16 cellular contexts compared by ENCODE assay signal in the genomic region with DNA sequence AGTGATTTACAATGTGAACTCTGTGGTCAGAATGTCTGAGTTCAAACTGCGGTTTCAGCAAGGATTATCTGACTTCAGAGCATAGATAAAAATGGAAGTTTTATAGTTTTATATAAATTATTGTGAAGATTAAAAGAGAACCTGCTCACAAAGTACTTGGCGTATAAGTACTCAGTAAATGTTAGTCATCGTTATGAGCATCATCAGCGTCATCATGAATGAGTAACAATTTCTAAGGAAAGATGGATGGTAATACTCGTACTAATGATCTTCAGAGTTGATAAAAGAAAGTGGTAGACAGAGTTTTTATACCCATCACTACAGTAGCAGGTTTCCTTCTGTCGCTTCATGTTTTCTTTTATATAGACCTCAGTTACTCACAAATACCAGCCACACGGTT.
DNase-seq lines count a peak whose midpoint lies in the region; ATAC-seq, FAIRE-seq and TF ChIP-seq lines count a peak whose summit lies in the region.
"Had no signal": no experiment of that assay in that cellular context is flagged by ENCODE, and none has a peak within 500 bp of the region (broad histone marks: within the 10 kb centered on the region; RNA-seq: fewer than 3 reads in every experiment).

No MANE protein-coding gene starts in this region.

- H3K4me3 ChIP-seq in SK-N-SH (ENCODE audit: low read depth in 2 of 2, low read length in 1 of 2) (no peak overlapping the region), bronchial epithelial cell (ENCODE audit: low read depth, low read length) (no peak overlapping the region), ascending aorta (no peak overlapping the region)
- H3K4me3 ChIP-seq: BLaER1 treated with 17β-estradiol and CSF1 and Interleukin-3, amounts not matched to agents 10 nM and 100 nM; HAP-1 had no signal

- POLR2A ChIA-PET in SK-N-SH (lab: Yijun Ruan, JAX), result no interaction called here

- no peak overlapping the region for H3K4me2 ChIP-seq in SK-N-SH
- H3K4me2 ChIP-seq: BLaER1 treated with 17β-estradiol and CSF1 and Interleukin-3, amounts not matched to agents 10 nM and 100 nM had no signal

- H3K9me2 ChIP-seq in SK-N-SH, result no peaks in the 10 kb centered on the region

- no peaks in the 10 kb centered on the region for H3K79me2 ChIP-seq in SK-N-SH (ENCODE audit: insufficient read depth)

- H3K9ac ChIP-seq in SK-N-SH, result no peak overlapping the region
- H3K9ac ChIP-seq: BLaER1 treated with 17β-estradiol and CSF1 and Interleukin-3, amounts not matched to agents 10 nM and 100 nM had no signal

- no peak for FAIRE-seq in bronchial epithelial cell (lab: Jason Lieb, UNC)
- FAIRE-seq: GM12891, GM19239, H1 had no signal

- CTCF ChIA-PET in SK-N-SH (lab: Yijun Ruan, JAX), result no interaction called here

- DNase-seq in SK-N-SH, result no peak
- DNase-seq in A172 (ENCODE audit: low spot score), result peak; percentile 5
- peak; percentile 5 for DNase-seq in M059J (ENCODE audit: low read depth)
- peak; percentile 47 for DNase-seq in bronchial epithelial cell (ENCODE audit: low read depth)
- DNase-seq in GF-D8 (lab: John Stamatoyannopoulos, UW), result no peak
- DNase-seq in AG08395 (ENCODE audit: low spot score), result no peak
- DNase-seq in ascending aorta (ENCODE audit: low spot score in 2 of 2), result no peak
- DNase-seq: CD4-positive, CD25-positive, alpha-beta regulatory T cell; DMS53 had no signal

- 13% methylated on average over 7 of the region's 7 CpGs for whole genome bisulfite sequencing in SK-N-SH (ENCODE audit: low lambda C conversion rate)

- no peaks in the 10 kb centered on the region for H3K9me3 ChIP-seq in SK-N-SH
- no peaks in the 10 kb centered on the region for H3K9me3 ChIP-seq in ascending aorta
- H3K9me3 ChIP-seq: BLaER1 treated with 17β-estradiol and CSF1 and Interleukin-3, amounts not matched to agents 10 nM and 100 nM; HAP-1 had no signal

- peaks cover 6% of the 10 kb centered on the region for H3F3A ChIP-seq in SK-N-SH (replicated peaks; ENCODE audit: insufficient read depth)

- H3K4me1 ChIP-seq in SK-N-SH (ENCODE audit: control insufficient read depth in 1 of 2, insufficient read depth in 2 of 2, low read depth in 1 of 2, low read length in 1 of 2) (no peaks in the 10 kb centered on the region), ascending aorta (no peaks in the 10 kb centered on the region)
- H3K4me1 ChIP-seq: BLaER1 treated with 17β-estradiol and CSF1 and Interleukin-3, amounts not matched to agents 10 nM and 100 nM; HAP-1 had no signal

- TF ChIP-seq CTCF in SK-N-SH (IDR thresholded peaks at IDR 0.05) (no peak), bronchial epithelial cell (IDR thresholded peaks at IDR 0.05; ENCODE audit: insufficient read depth, low read length, severe bottlenecking) (no peak), ascending aorta (IDR thresholded peaks at IDR 0.05) (no peak)

- no peak for ATAC-seq in SK-N-SH treated with all-trans-retinoic acid at 6 μM for 48 hours

- no peak overlapping the region for H3K27ac ChIP-seq in SK-N-SH (ENCODE audit: low read depth in 2 of 2, low read length in 1 of 2)
- no peak overlapping the region for H3K27ac ChIP-seq in ascending aorta
- H3K27ac ChIP-seq: 22Rv1; BLaER1 treated with 17β-estradiol and CSF1 and Interleukin-3, amounts not matched to agents 10 nM and 100 nM had no signal

- H2AFZ ChIP-seq in SK-N-SH (ENCODE audit: low read depth), result no peak overlapping the region

- H3K27me3 ChIP-seq in SK-N-SH (ENCODE audit: insufficient read depth) (no peaks in the 10 kb centered on the region), bronchial epithelial cell (ENCODE audit: control insufficient read depth, insufficient read depth, low read length) (no peaks in the 10 kb centered on the region), ascending aorta (no peaks in the 10 kb centered on the region)
- H3K27me3 ChIP-seq: BLaER1 treated with 17β-estradiol and CSF1 and Interleukin-3, amounts not matched to agents 10 nM and 100 nM had no signal

- no peak for TF ChIP-seq EP300 in SK-N-SH (IDR thresholded peaks at IDR 0.05; ENCODE audit: borderline replicate concordance in 1 of 2, low read depth in 1 of 2, low read length in 1 of 2)

- no peaks in the 10 kb centered on the region for H4K20me1 ChIP-seq in SK-N-SH (ENCODE audit: insufficient read depth)
- H4K20me1 ChIP-seq: BLaER1 treated with 17β-estradiol and CSF1 and Interleukin-3, amounts not matched to agents 10 nM and 100 nM had no signal

- no peak for TF ChIP-seq RAD21 in SK-N-SH (IDR thresholded peaks at IDR 0.05; ENCODE audit: low read length)

- H3K36me3 ChIP-seq in SK-N-SH (replicated peaks in 1 of 2; ENCODE audit: control insufficient read depth in 1 of 2, insufficient read depth in 2 of 2, low read length in 1 of 2) (no peaks in the 10 kb centered on the region), bronchial epithelial cell (ENCODE audit: control insufficient read depth, insufficient read depth, low read length) (no peaks in the 10 kb centered on the region), ascending aorta (no peaks in the 10 kb centered on the region)
- H3K36me3 ChIP-seq: BLaER1 treated with 17β-estradiol and CSF1 and Interleukin-3, amounts not matched to agents 10 nM and 100 nM; HAP-1 had no signal

- intact Hi-C loops in ascending aorta (cut with DNase I), result no loop called here

TF ChIP-seq in SK-N-SH, 30 proteins besides CTCF, POLR2A, EP300 and RAD21 (continues in another document):
- TF ChIP-seq EZH2phosphoT487 (IDR thresholded peaks at IDR 0.05; ENCODE audit: borderline replicate concordance, low read depth), result no peak
- TF ChIP-seq FOSL2 (IDR thresholded peaks at IDR 0.05; ENCODE audit: borderline replicate concordance, low read depth), result peak; percentile 41; the same call in 1 of the 2 replicates
- TF ChIP-seq PBX3 (IDR thresholded peaks at IDR 0.05), result no peak
- TF ChIP-seq, protein P1, sequence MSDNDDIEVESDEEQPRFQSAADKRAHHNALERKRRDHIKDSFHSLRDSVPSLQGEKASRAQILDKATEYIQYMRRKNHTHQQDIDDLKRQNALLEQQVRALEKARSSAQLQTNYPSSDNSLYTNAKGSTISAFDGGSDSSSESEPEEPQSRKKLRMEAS (IDR thresholded peaks at IDR 0.05; ENCODE audit: low read depth), result no peak

TF ChIP-seq in SK-N-SH treated with all-trans-retinoic acid at 6 μM for 48 hours, 23 proteins besides CTCF, POLR2A, EP300 and RAD21 (continues in another document):
- TF ChIP-seq PPARA (CRISPR knock-in tag; IDR thresholded peaks at IDR 0.05; ENCODE audit: borderline replicate concordance) (no peak), ISL1 (CRISPR knock-in tag; IDR thresholded peaks at IDR 0.05) (no peak), POU6F1 (CRISPR knock-in tag; IDR thresholded peaks at IDR 0.05; ENCODE audit: borderline replicate concordance, low read depth) (no peak), ESRRG (CRISPR knock-in tag; IDR thresholded peaks at IDR 0.05) (no peak), ZNF8 (CRISPR knock-in tag; IDR thresholded peaks at IDR 0.05) (no peak), ZFP30 (CRISPR knock-in tag; IDR thresholded peaks at IDR 0.05) (no peak), RARB (CRISPR knock-in tag; IDR thresholded peaks at IDR 0.05) (no peak), ZFP3 (CRISPR knock-in tag; IDR thresholded peaks at IDR 0.05) (no peak), ZNF565 (CRISPR knock-in tag; conservative IDR thresholded peaks at IDR 0.05; ENCODE audit: low read depth) (no peak), TSHZ2 (CRISPR knock-in tag; IDR thresholded peaks at IDR 0.05) (no peak), OSR1 (CRISPR knock-in tag; IDR thresholded peaks at IDR 0.05) (no peak), SNAI2 (CRISPR knock-in tag; IDR thresholded peaks at IDR 0.05) (no peak), TCF4 (CRISPR knock-in tag; IDR thresholded peaks at IDR 0.05; ENCODE audit: borderline replicate concordance) (no peak)

Comparison
In these comparisons a context has a peak if more than half of its experiments do, and no peak if none do; other contexts are left out.
1. DNase-seq: peak in A172 (single experiment), M059J (single experiment) and bronchial epithelial cell (single experiment); none in SK-N-SH (single experiment), GF-D8 (single experiment), AG08395 (single experiment) and ascending aorta (0 of 2).